Comparison of ENCODE assay signal across 1 cellular context in genomic region chr16:69330286-69331109, GRCh38.
TF ChIP-seq lines count a peak whose summit lies in the region.

A gene with protein sequence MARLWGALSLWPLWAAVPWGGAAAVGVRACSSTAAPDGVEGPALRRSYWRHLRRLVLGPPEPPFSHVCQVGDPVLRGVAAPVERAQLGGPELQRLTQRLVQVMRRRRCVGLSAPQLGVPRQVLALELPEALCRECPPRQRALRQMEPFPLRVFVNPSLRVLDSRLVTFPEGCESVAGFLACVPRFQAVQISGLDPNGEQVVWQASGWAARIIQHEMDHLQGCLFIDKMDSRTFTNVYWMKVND (minus strand): TSS chr16:69330588. CDS start chr16:69330570, 18 bp downstream.

TF ChIP-seq in K562, 482 proteins besides CTCF, POLR2A, EP300 and RAD21 (continued from another document and continues in another):
- TF ChIP-seq AFF4 (CRISPR knock-in tag; IDR thresholded peaks at IDR 0.05), result peak; percentile 57; the same call in 1 of the 2 replicates
- TF ChIP-seq ARID2 (IDR thresholded peaks at IDR 0.05), result no peak
- TF ChIP-seq RBM39 (optimal IDR thresholded peaks at IDR 0.05; ENCODE audit: low read depth, low read length), result no peak
- TF ChIP-seq C11orf30 (IDR thresholded peaks at IDR 0.05; ENCODE audit: low read depth), result peak; percentile 13; the same call in 1 of the 2 replicates
- TF ChIP-seq, protein P1, sequence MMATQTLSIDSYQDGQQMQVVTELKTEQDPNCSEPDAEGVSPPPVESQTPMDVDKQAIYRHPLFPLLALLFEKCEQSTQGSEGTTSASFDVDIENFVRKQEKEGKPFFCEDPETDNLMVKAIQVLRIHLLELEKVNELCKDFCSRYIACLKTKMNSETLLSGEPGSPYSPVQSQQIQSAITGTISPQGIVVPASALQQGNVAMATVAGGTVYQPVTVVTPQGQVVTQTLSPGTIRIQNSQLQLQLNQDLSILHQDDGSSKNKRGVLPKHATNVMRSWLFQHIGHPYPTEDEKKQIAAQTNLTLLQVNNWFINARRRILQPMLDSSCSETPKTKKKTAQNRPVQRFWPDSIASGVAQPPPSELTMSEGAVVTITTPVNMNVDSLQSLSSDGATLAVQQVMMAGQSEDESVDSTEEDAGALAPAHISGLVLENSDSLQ (IDR thresholded peaks at IDR 0.05), result peak; percentile 82
- TF ChIP-seq, protein P2, sequence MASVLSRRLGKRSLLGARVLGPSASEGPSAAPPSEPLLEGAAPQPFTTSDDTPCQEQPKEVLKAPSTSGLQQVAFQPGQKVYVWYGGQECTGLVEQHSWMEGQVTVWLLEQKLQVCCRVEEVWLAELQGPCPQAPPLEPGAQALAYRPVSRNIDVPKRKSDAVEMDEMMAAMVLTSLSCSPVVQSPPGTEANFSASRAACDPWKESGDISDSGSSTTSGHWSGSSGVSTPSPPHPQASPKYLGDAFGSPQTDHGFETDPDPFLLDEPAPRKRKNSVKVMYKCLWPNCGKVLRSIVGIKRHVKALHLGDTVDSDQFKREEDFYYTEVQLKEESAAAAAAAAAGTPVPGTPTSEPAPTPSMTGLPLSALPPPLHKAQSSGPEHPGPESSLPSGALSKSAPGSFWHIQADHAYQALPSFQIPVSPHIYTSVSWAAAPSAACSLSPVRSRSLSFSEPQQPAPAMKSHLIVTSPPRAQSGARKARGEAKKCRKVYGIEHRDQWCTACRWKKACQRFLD (CRISPR knock-in tag; IDR thresholded peaks at IDR 0.05), result no peak
- peak; percentile 73 for TF ChIP-seq TAF1 (IDR thresholded peaks at IDR 0.05; ENCODE audit: control insufficient read depth, extremely low read depth, insufficient read depth, low read length, severe bottlenecking)
- TF ChIP-seq, protein P3, sequence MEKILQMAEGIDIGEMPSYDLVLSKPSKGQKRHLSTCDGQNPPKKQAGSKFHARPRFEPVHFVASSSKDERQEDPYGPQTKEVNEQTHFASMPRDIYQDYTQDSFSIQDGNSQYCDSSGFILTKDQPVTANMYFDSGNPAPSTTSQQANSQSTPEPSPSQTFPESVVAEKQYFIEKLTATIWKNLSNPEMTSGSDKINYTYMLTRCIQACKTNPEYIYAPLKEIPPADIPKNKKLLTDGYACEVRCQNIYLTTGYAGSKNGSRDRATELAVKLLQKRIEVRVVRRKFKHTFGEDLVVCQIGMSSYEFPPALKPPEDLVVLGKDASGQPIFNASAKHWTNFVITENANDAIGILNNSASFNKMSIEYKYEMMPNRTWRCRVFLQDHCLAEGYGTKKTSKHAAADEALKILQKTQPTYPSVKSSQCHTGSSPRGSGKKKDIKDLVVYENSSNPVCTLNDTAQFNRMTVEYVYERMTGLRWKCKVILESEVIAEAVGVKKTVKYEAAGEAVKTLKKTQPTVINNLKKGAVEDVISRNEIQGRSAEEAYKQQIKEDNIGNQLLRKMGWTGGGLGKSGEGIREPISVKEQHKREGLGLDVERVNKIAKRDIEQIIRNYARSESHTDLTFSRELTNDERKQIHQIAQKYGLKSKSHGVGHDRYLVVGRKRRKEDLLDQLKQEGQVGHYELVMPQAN (IDR thresholded peaks at IDR 0.05; ENCODE audit: borderline replicate concordance), result no peak
- TF ChIP-seq KLF6 (CRISPR knock-in tag; IDR thresholded peaks at IDR 0.05; ENCODE audit: borderline replicate concordance), result no peak
- no peak for TF ChIP-seq RHOXF2B (CRISPR knock-in tag; conservative IDR thresholded peaks at IDR 0.05)
- TF ChIP-seq, protein P4, sequence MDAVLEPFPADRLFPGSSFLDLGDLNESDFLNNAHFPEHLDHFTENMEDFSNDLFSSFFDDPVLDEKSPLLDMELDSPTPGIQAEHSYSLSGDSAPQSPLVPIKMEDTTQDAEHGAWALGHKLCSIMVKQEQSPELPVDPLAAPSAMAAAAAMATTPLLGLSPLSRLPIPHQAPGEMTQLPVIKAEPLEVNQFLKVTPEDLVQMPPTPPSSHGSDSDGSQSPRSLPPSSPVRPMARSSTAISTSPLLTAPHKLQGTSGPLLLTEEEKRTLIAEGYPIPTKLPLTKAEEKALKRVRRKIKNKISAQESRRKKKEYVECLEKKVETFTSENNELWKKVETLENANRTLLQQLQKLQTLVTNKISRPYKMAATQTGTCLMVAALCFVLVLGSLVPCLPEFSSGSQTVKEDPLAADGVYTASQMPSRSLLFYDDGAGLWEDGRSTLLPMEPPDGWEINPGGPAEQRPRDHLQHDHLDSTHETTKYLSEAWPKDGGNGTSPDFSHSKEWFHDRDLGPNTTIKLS (IDR thresholded peaks at IDR 0.05; ENCODE audit: borderline replicate concordance, low read depth), result peak; percentile 67
- TF ChIP-seq E2F6 (IDR thresholded peaks at IDR 0.05; ENCODE audit: borderline replicate concordance in 1 of 2, extremely low read depth in 1 of 2, insufficient read depth in 1 of 2, insufficient read length in 1 of 2, low read depth in 1 of 2, low read length in 1 of 2, poor library complexity in 1 of 2, severe bottlenecking in 1 of 2), result peak; percentile 78 to 87
- TF ChIP-seq GTF2E2 (tag; IDR thresholded peaks at IDR 0.05), result 0 out of 2 replicates have a peak, but pooled peaks have one; percentile 46
- peak in 1 of 2 experiments; percentile 73; a peak in 2 of 4 replicates for TF ChIP-seq KDM4B (IDR thresholded peaks at IDR 0.05; ENCODE audit: borderline replicate concordance in 2 of 2, low read depth in 1 of 2)
- TF ChIP-seq LARP7 (IDR thresholded peaks at IDR 0.05), result no peak
- TF ChIP-seq ZBTB33 (CRISPR knock-in tag; IDR thresholded peaks at IDR 0.05), result no peak; the same call in 1 of the 2 replicates
- TF ChIP-seq ARHGAP35 (IDR thresholded peaks at IDR 0.05; ENCODE audit: partially characterized antibody), result no peak
- TF ChIP-seq ZNF175 (CRISPR knock-in tag; IDR thresholded peaks at IDR 0.05; ENCODE audit: low read depth), result no peak
- peak; percentile 88 for TF ChIP-seq RB1 (IDR thresholded peaks at IDR 0.05; ENCODE audit: low read depth)
- 0 out of 2 replicates have a peak, but pooled peaks have one; percentile 28 for TF ChIP-seq RNF2 (IDR thresholded peaks at IDR 0.05)
- peak; percentile 35 to 70; a peak in 1 of 4 replicates for TF ChIP-seq SRF (CRISPR knock-in tag; IDR thresholded peaks at IDR 0.05)
- no peak for TF ChIP-seq ZNF444 (CRISPR knock-in tag; IDR thresholded peaks at IDR 0.05)
- no peak for TF ChIP-seq ATF1 (CRISPR knock-in tag; IDR thresholded peaks at IDR 0.05)
- peak; percentile 58 for TF ChIP-seq ATF1 (tag; IDR thresholded peaks at IDR 0.05)
- TF ChIP-seq PHF8 (IDR thresholded peaks at IDR 0.05; ENCODE audit: borderline replicate concordance, low read length), result peak; percentile 88; the same call in 1 of the 2 replicates
- TF ChIP-seq POLR2AphosphoS2 (IDR thresholded peaks at IDR 0.05; ENCODE audit: low read length), result peak; percentile 100
- peak; percentile 55 for TF ChIP-seq CXXC5 (CRISPR knock-in tag; IDR thresholded peaks at IDR 0.05)
- peak; percentile 72 for TF ChIP-seq KDM5B (IDR thresholded peaks at IDR 0.05; ENCODE audit: insufficient replicate concordance, low read depth, low read length)
- peak; percentile 70; the same call in 1 of the 2 replicates for TF ChIP-seq ZBTB17 (CRISPR knock-in tag; IDR thresholded peaks at IDR 0.05)
- TF ChIP-seq ETV1 (tag; conservative IDR thresholded peaks at IDR 0.05; ENCODE audit: low read depth), result 0 out of 2 replicates have a peak, but pooled peaks have one; percentile 17
- TF ChIP-seq ZNF263 (CRISPR knock-in tag; IDR thresholded peaks at IDR 0.05; ENCODE audit: borderline replicate concordance), result peak; percentile 60; the same call in 1 of the 2 replicates
- 0 out of 2 replicates have a peak, but pooled peaks have one; percentile 38 for TF ChIP-seq RBM34 (IDR thresholded peaks at IDR 0.05; ENCODE audit: borderline replicate concordance, insufficient read depth, low read length)
- TF ChIP-seq DPF2 (IDR thresholded peaks at IDR 0.05), result 0 out of 2 replicates have a peak, but pooled peaks have one; percentile 9
- TF ChIP-seq, protein P5, sequence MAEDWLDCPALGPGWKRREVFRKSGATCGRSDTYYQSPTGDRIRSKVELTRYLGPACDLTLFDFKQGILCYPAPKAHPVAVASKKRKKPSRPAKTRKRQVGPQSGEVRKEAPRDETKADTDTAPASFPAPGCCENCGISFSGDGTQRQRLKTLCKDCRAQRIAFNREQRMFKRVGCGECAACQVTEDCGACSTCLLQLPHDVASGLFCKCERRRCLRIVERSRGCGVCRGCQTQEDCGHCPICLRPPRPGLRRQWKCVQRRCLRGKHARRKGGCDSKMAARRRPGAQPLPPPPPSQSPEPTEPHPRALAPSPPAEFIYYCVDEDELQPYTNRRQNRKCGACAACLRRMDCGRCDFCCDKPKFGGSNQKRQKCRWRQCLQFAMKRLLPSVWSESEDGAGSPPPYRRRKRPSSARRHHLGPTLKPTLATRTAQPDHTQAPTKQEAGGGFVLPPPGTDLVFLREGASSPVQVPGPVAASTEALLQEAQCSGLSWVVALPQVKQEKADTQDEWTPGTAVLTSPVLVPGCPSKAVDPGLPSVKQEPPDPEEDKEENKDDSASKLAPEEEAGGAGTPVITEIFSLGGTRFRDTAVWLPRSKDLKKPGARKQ (CRISPR knock-in tag; IDR thresholded peaks at IDR 0.05), result no peak
- peak; percentile 94 for TF ChIP-seq SUPT5H (IDR thresholded peaks at IDR 0.05)
- TF ChIP-seq, protein P6, sequence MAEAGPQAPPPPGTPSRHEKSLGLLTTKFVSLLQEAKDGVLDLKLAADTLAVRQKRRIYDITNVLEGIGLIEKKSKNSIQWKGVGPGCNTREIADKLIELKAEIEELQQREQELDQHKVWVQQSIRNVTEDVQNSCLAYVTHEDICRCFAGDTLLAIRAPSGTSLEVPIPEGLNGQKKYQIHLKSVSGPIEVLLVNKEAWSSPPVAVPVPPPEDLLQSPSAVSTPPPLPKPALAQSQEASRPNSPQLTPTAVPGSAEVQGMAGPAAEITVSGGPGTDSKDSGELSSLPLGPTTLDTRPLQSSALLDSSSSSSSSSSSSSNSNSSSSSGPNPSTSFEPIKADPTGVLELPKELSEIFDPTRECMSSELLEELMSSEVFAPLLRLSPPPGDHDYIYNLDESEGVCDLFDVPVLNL (CRISPR knock-in tag; IDR thresholded peaks at IDR 0.05; ENCODE audit: low read depth), result no peak
- TF ChIP-seq ZNF134 (CRISPR knock-in tag; conservative IDR thresholded peaks at IDR 0.05), result no peak
- TF ChIP-seq CREB1 (IDR thresholded peaks at IDR 0.05), result no peak; the same call in 1 of the 2 replicates
- TF ChIP-seq CREB1 (CRISPR knock-in tag; IDR thresholded peaks at IDR 0.05), result peak; percentile 51; the same call in 1 of the 2 replicates
- TF ChIP-seq ID3 (CRISPR knock-in tag; IDR thresholded peaks at IDR 0.05), result no peak
- peak; percentile 66; the same call in 1 of the 2 replicates for TF ChIP-seq ID3 (tag; IDR thresholded peaks at IDR 0.05)
- no peak for TF ChIP-seq TAL1 (IDR thresholded peaks at IDR 0.05)
- peak; percentile 72; the same call in 1 of the 2 replicates for TF ChIP-seq ELF2 (CRISPR knock-in tag; IDR thresholded peaks at IDR 0.05)
- peak; percentile 55 for TF ChIP-seq TBP (optimal IDR thresholded peaks at IDR 0.05; ENCODE audit: low read depth, low read length)
- no peak for TF ChIP-seq BRF2 (IDR thresholded peaks at IDR 0.05; ENCODE audit: borderline replicate concordance, insufficient read depth, insufficient read length)
